Comparison of ENCODE assay signal across 17 cellular contexts in the genomic region with DNA sequence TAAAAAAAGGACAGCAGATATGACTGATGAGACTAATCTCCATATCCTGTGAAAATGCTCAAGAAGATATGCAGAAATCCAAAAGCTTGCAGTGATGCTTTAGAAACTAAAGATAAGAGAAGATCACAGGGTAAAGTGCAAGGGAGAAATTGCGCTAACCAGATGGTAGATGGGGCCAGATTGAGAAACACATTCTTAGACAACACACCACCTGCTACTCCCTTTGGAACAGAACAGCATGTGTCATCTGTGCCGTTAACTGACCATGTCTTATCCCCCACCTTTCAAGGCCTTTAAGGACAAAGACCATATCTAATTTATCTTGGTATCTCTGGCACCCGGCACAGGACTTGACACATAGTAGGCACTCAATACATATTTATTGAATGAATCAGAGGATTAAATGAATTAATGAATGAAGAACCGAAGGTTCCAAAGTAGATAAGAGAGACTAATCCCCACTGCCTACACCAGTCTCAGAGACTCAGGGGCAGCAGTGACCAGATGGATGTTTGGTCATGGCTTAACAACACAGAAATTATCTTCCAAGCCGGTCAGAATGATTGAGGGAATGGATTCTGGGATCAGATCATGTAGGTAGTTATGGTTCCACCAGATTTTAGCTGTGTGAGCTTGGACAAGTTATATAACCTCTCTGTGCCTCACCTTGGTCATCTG. TPM values are rescaled to one million over a fixed set of nuclear protein-coding genes. Genes with fewer than 3 reads are reported as not detected.
DNase-seq lines count a peak whose midpoint lies in the region; ATAC-seq, FAIRE-seq and TF ChIP-seq lines count a peak whose summit lies in the region.
"Had no signal": no experiment of that assay in that cellular context is flagged by ENCODE, and none has a peak within 500 bp of the region (broad histone marks: within the 10 kb centered on the region; RNA-seq: fewer than 3 reads in every experiment).

No MANE protein-coding gene starts in this region.

- H3K27ac ChIP-seq in PC-9 = peak overlapping the region; percentile 73
- H3K27ac ChIP-seq in heart right ventricle = no peak overlapping the region
- no peak overlapping the region for H3K27ac ChIP-seq in kidney (ENCODE audit: low read depth in 2 of 2, low read length in 2 of 2)
- H3K27ac ChIP-seq: breast epithelium, skin epidermis had no signal

- no peaks in the 10 kb centered on the region for H4K20me1 ChIP-seq in PC-9 (ENCODE audit: insufficient read depth)

- CTCF ChIA-PET in PC-9 (lab: Charles Lee) = no interaction called here

- H3K9ac ChIP-seq in kidney (ENCODE audit: low read length in 2 of 2) = no peak overlapping the region

- H3K36me3 ChIP-seq in PC-9 (ENCODE audit: low read depth) (no peaks in the 10 kb centered on the region), heart right ventricle (no peaks in the 10 kb centered on the region), kidney (ENCODE audit: control insufficient read depth in 1 of 2, insufficient read depth in 2 of 2, low read length in 2 of 2) (no peaks in the 10 kb centered on the region)
- H3K36me3 ChIP-seq: breast epithelium had no signal

- WGBS in heart right ventricle, 2 donors = 85 to 90% methylated on average over 5 of the region's 5 CpGs

- no peaks in the 10 kb centered on the region for H3K79me2 ChIP-seq in PC-9 (ENCODE audit: low read depth)

- DNase-seq in SIG-M5 treated with dmso at 0.1 percent for 504 hours (lab: John Stamatoyannopoulos, UW; ENCODE audit: unreplicated experiment) (peak; percentile 95), SIG-M5 (lab: John Stamatoyannopoulos, UW) (no peak), PC-9 (no peak), islet precursor cell (peak; percentile 24), heart right ventricle (no peak), kidney (no peak), retina (no peak)
- DNase-seq: activated T-cell treated with anti-CD3 and anti-CD28 coated beads, Interleukin-2, amount 50 U/mL, for 4 hours; CD4-positive, alpha-beta memory T cell; DND-41; kidney glomerular epithelial cell; midbrain; MM.1S had no signal

- peak overlapping the region; percentile 59 for H3K4me2 ChIP-seq in PC-9

- H3K4me1 ChIP-seq in PC-9 (replicated peaks; ENCODE audit: insufficient read depth) = peaks cover 66% of the 10 kb centered on the region
- peaks cover 0 to 41% (median 0%) of the 10 kb centered on the region in 9 donors for H3K4me1 ChIP-seq in heart right ventricle
- H3K4me1 ChIP-seq in kidney (ENCODE audit: control insufficient read depth in 1 of 2, insufficient read depth in 1 of 2, low read depth in 1 of 2, low read length in 2 of 2) = no peaks in the 10 kb centered on the region

- BruUV-seq in PC-9 (replicated peaks; lab: Mats Ljungman, UMichigan) = no TSS peak

- H3K9me2 ChIP-seq in PC-9 (ENCODE audit: insufficient read depth) = no peaks in the 10 kb centered on the region

- H2AFZ ChIP-seq in PC-9 = no peak overlapping the region

- H3K9me3 ChIP-seq in PC-9 (ENCODE audit: insufficient read depth, low read depth) (peaks cover 5% of the 10 kb centered on the region; the same call in 1 of the 2 replicates), heart right ventricle (no peaks in the 10 kb centered on the region), kidney (ENCODE audit: control insufficient read depth in 1 of 2, low read length in 2 of 2) (no peaks in the 10 kb centered on the region)
- H3K9me3 ChIP-seq: breast epithelium had no signal

- POLR2A ChIA-PET in PC-9 (lab: Charles Lee; ENCODE audit: unreplicated experiment) = no interaction called here

- no peak for FAIRE-seq in kidney (lab: Jason Lieb, UNC)
- FAIRE-seq: A204.1 had no signal

- intact Hi-C loops in PC-9 (cut with micrococcal nuclease; ENCODE audit: unreplicated experiment) = no loop called here
- intact Hi-C loops in heart right ventricle (cut with DNase I) = no loop called here
- intact Hi-C loops in kidney (cut with DNase I) = no loop called here

- ATAC-seq in heart right ventricle (no peak), HG02884 (IDR thresholded peaks at IDR 0.05; ENCODE audit: unreplicated experiment) (no peak)
- ATAC-seq: activated T-cell treated with anti-CD3 and anti-CD28 coated beads, Interleukin-2, amount 50 U/mL, for 4 hours had no signal

- TF ChIP-seq CTCF in PC-9 (conservative IDR thresholded peaks at IDR 0.05) (no peak), heart right ventricle (IDR thresholded peaks at IDR 0.05) (no peak), kidney (IDR thresholded peaks at IDR 0.05; ENCODE audit: borderline replicate concordance, extremely low read depth, insufficient read depth) (no peak)

- H3K4me3 ChIP-seq in PC-9 (no peak overlapping the region), heart right ventricle (no peak overlapping the region), kidney (ENCODE audit: low read length in 2 of 2) (no peak overlapping the region)
- H3K4me3 ChIP-seq: breast epithelium, skin epidermis had no signal

- H3K27me3 ChIP-seq in PC-9 (ENCODE audit: insufficient read depth, low read depth) = no peaks in the 10 kb centered on the region
- H3K27me3 ChIP-seq in heart right ventricle = no peaks in the 10 kb centered on the region
- H3K27me3 ChIP-seq: breast epithelium had no signal

- peaks cover 51% of the 10 kb centered on the region for H3F3A ChIP-seq in PC-9 (ENCODE audit: insufficient read depth, low read depth)

RNA-seq across cellular contexts. Expression of a gene that starts 12.3 kb away (rescaled TPM):
- total RNA-seq in PC-9 (2021) (19.8 and 22.5 TPM in 2 replicates), heart right ventricle (10 to 100 TPM in 8 of 10 donors, 1 to 10 TPM in 2; 9.5 to 37.5 (median 12.7) TPM), kidney (9.7 TPM)
- polyA plus RNA-seq in heart right ventricle (1 to 10 TPM; 7.1 to 8.2 TPM), kidney (ENCODE audit: insufficient read depth, low read depth, low replicate concordance) (1.3 TPM)
- total RNA-seq: activated T-cell treated with anti-CD3 and anti-CD28 coated beads, Interleukin-2, amount 50 U/mL, for 4 hours; CD4-positive, alpha-beta memory T cell had no signal
- polyA plus RNA-seq: CD4-positive, alpha-beta memory T cell had no signal

Comparison
In these comparisons a context has a peak if more than half of its experiments do, and no peak if none do; other contexts are left out.
1. DNase-seq: peak in SIG-M5 treated with dmso at 0.1 percent for 504 hours (single experiment) and islet precursor cell (single experiment); none in SIG-M5 (single experiment), PC-9 (0 of 2), heart right ventricle (0 of 2), kidney (single experiment) and retina (single experiment).